31 cellular contexts compared by ENCODE assay signal in genomic region chr11:70669281-70669680, GRCh38.
"Had no signal": no experiment of that assay in that cellular context is flagged by ENCODE, and none has a peak within 500 bp of the region (broad histone marks: within the 10 kb centered on the region; RNA-seq: fewer than 3 reads in every experiment).

No MANE protein-coding gene starts in this region.

- H3K4me3 ChIP-seq: left lung, lower lobe of right lung, neural progenitor cell, ovary, right atrium auricular region, skin epidermis, suprapubic skin, thoracic aorta, tibial artery, upper lobe of right lung had no signal

- H3K4me1 Mint-ChIP-seq: mesothelial cell of epicardium; naive B cell; natural killer cell; stimulated activated effector memory CD8-positive, alpha-beta T cell treated with anti-CD3 and anti-CD28 coated beads, Interleukin-12 subunit alpha, Interleukin-12 subunit beta, amount 100 ng/mL, for 72 hours had no signal

- H3K9me3 ChIP-seq: left lung, lower lobe of right lung, neutrophil, ovary, right atrium auricular region, suprapubic skin, thoracic aorta, tibial artery, upper lobe of right lung had no signal

- H3K27me3 ChIP-seq: neural progenitor cell, ovary, right atrium auricular region had no signal

- H3K36me3 ChIP-seq: left lung, lower lobe of right lung, neural progenitor cell, neutrophil, ovary, right atrium auricular region, suprapubic skin, thoracic aorta, tibial artery, upper lobe of right lung had no signal

- DNase-seq: hypothalamus; immature natural killer cell; kidney; left colon; mammary epithelial cell; mesenchymal stem cell; naive B cell; natural killer cell; nephron progenitor cell; occipital lobe; ovary; stimulated activated CD4-positive, alpha-beta T cell treated with anti-CD3 and anti-CD28 coated beads, Interleukin-12 subunit alpha, Interleukin-12 subunit beta, amount 100 ng/mL, for 4 hours; stimulated activated CD4-positive, alpha-beta T cell treated with anti-CD3 and anti-CD28 coated beads, Interleukin-15, amount 100 ng/mL, for 24 hours; stimulated activated CD4-positive, alpha-beta T cell treated with anti-CD3 and anti-CD28 coated beads, Interleukin-2, amount 100 ng/mL, for 24 hours; stimulated activated CD4-positive, alpha-beta T cell treated with anti-CD3 and anti-CD28 coated beads, Interleukin-4, amount 100 ng/mL, for 1 hour; stimulated activated naive CD4-positive, alpha-beta T cell; tibial artery; trophoblast cell; upper lobe of right lung had no signal

- H3K9ac ChIP-seq: neural progenitor cell had no signal

- H3K27ac Mint-ChIP-seq: immature natural killer cell; mesothelial cell of epicardium; naive B cell; natural killer cell; nephron progenitor cell; stimulated activated effector memory CD8-positive, alpha-beta T cell treated with anti-CD3 and anti-CD28 coated beads, Interleukin-12 subunit alpha, Interleukin-12 subunit beta, amount 100 ng/mL, for 72 hours; stimulated activated naive CD8-positive, alpha-beta T cell treated with anti-CD3 and anti-CD28 coated beads, Interleukin-15, Interleukin-2, amounts not matched to agents 100 ng/mL and 50 ng/mL, for 24 hours had no signal

- H3K27ac ChIP-seq: left lung, lower lobe of right lung, neural progenitor cell, neutrophil, ovary, right atrium auricular region, skin epidermis, suprapubic skin, thoracic aorta, tibial artery, upper lobe of right lung had no signal

- H3K4me2 ChIP-seq: neural progenitor cell had no signal

- H3K36me3 Mint-ChIP-seq: immature natural killer cell; mesothelial cell of epicardium; naive B cell; natural killer cell; neural progenitor cell; stimulated activated effector memory CD8-positive, alpha-beta T cell treated with anti-CD3 and anti-CD28 coated beads, Interleukin-12 subunit alpha, Interleukin-12 subunit beta, amount 100 ng/mL, for 72 hours had no signal

- ATAC-seq: left colon; left lung; lower lobe of right lung; natural killer cell; sciatic nerve; stimulated activated effector memory CD8-positive, alpha-beta T cell treated with anti-CD3 and anti-CD28 coated beads, Interleukin-12 subunit alpha, Interleukin-12 subunit beta, amount 100 ng/mL, for 72 hours; upper lobe of right lung had no signal

- H3K4me1 ChIP-seq: left lung, lower lobe of right lung, right atrium auricular region, suprapubic skin, tibial artery, upper lobe of right lung had no signal

- H3K4me3 Mint-ChIP-seq: immature natural killer cell; mesothelial cell of epicardium; naive B cell; natural killer cell; nephron progenitor cell; neural progenitor cell; stimulated activated effector memory CD8-positive, alpha-beta T cell treated with anti-CD3 and anti-CD28 coated beads, Interleukin-12 subunit alpha, Interleukin-12 subunit beta, amount 100 ng/mL, for 72 hours; stimulated activated naive CD8-positive, alpha-beta T cell treated with anti-CD3 and anti-CD28 coated beads, Interleukin-15, Interleukin-2, amounts not matched to agents 100 ng/mL and 50 ng/mL, for 24 hours had no signal

- H3K9me3 Mint-ChIP-seq: immature natural killer cell; mesothelial cell of epicardium; natural killer cell; nephron progenitor cell; neural progenitor cell; stimulated activated effector memory CD8-positive, alpha-beta T cell treated with anti-CD3 and anti-CD28 coated beads, Interleukin-12 subunit alpha, Interleukin-12 subunit beta, amount 100 ng/mL, for 72 hours; stimulated activated naive CD8-positive, alpha-beta T cell treated with anti-CD3 and anti-CD28 coated beads, Interleukin-15, Interleukin-2, amounts not matched to agents 100 ng/mL and 50 ng/mL, for 24 hours had no signal
